2 cellular contexts compared by ENCODE assay signal in the genomic region with DNA sequence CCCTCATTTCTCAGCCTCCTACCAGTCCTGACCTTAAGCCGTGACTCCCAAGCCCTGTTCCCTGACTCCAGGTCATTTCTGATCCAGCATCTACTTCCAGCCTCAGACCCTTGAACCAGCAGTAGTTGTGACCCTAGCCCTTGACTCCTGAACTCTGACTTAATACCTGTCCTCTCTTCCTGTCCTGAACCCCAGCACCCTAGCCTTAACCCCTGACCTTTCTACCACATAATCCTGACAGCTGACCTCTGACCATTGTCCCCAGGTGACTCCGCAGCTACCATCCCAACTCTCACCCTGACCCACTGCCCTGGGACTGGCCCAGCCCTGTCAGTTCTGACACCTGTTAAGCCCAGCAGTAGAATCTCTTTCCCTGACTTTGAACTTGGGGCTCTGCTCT.
TF ChIP-seq lines count a peak whose summit lies in the region.

No MANE protein-coding gene starts in this region.

TF ChIP-seq in WTC11, 78 proteins besides CTCF, POLR2A, EP300 and RAD21:
- no peak for TF ChIP-seq CBFB (CRISPR knock-in tag; IDR thresholded peaks at IDR 0.05; ENCODE audit: low read depth)
- TF ChIP-seq, protein P1, sequence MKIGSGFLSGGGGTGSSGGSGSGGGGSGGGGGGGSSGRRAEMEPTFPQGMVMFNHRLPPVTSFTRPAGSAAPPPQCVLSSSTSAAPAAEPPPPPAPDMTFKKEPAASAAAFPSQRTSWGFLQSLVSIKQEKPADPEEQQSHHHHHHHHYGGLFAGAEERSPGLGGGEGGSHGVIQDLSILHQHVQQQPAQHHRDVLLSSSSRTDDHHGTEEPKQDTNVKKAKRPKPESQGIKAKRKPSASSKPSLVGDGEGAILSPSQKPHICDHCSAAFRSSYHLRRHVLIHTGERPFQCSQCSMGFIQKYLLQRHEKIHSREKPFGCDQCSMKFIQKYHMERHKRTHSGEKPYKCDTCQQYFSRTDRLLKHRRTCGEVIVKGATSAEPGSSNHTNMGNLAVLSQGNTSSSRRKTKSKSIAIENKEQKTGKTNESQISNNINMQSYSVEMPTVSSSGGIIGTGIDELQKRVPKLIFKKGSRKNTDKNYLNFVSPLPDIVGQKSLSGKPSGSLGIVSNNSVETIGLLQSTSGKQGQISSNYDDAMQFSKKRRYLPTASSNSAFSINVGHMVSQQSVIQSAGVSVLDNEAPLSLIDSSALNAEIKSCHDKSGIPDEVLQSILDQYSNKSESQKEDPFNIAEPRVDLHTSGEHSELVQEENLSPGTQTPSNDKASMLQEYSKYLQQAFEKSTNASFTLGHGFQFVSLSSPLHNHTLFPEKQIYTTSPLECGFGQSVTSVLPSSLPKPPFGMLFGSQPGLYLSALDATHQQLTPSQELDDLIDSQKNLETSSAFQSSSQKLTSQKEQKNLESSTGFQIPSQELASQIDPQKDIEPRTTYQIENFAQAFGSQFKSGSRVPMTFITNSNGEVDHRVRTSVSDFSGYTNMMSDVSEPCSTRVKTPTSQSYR (CRISPR knock-in tag; IDR thresholded peaks at IDR 0.05): no peak
- TF ChIP-seq MYBL2 (CRISPR knock-in tag; IDR thresholded peaks at IDR 0.05): no peak
- no peak for TF ChIP-seq SOX15 (CRISPR knock-in tag; IDR thresholded peaks at IDR 0.05)
- TF ChIP-seq GRHL2 (CRISPR knock-in tag; IDR thresholded peaks at IDR 0.05; ENCODE audit: insufficient replicate concordance, severe bottlenecking): no peak
- no peak for TF ChIP-seq ZNF138 (CRISPR knock-in tag; conservative IDR thresholded peaks at IDR 0.05)
- TF ChIP-seq JUN (CRISPR knock-in tag; IDR thresholded peaks at IDR 0.05): no peak
- no peak for TF ChIP-seq ZNF219 (CRISPR knock-in tag; IDR thresholded peaks at IDR 0.05; ENCODE audit: borderline replicate concordance)
- TF ChIP-seq, protein P2, sequence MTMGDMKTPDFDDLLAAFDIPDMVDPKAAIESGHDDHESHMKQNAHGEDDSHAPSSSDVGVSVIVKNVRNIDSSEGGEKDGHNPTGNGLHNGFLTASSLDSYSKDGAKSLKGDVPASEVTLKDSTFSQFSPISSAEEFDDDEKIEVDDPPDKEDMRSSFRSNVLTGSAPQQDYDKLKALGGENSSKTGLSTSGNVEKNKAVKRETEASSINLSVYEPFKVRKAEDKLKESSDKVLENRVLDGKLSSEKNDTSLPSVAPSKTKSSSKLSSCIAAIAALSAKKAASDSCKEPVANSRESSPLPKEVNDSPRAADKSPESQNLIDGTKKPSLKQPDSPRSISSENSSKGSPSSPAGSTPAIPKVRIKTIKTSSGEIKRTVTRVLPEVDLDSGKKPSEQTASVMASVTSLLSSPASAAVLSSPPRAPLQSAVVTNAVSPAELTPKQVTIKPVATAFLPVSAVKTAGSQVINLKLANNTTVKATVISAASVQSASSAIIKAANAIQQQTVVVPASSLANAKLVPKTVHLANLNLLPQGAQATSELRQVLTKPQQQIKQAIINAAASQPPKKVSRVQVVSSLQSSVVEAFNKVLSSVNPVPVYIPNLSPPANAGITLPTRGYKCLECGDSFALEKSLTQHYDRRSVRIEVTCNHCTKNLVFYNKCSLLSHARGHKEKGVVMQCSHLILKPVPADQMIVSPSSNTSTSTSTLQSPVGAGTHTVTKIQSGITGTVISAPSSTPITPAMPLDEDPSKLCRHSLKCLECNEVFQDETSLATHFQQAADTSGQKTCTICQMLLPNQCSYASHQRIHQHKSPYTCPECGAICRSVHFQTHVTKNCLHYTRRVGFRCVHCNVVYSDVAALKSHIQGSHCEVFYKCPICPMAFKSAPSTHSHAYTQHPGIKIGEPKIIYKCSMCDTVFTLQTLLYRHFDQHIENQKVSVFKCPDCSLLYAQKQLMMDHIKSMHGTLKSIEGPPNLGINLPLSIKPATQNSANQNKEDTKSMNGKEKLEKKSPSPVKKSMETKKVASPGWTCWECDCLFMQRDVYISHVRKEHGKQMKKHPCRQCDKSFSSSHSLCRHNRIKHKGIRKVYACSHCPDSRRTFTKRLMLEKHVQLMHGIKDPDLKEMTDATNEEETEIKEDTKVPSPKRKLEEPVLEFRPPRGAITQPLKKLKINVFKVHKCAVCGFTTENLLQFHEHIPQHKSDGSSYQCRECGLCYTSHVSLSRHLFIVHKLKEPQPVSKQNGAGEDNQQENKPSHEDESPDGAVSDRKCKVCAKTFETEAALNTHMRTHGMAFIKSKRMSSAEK (CRISPR knock-in tag; IDR thresholded peaks at IDR 0.05; ENCODE audit: borderline replicate concordance): no peak

TF ChIP-seq in H1, 55 proteins besides CTCF, POLR2A, EP300 and RAD21:
- TF ChIP-seq SIRT6 (IDR thresholded peaks at IDR 0.05; ENCODE audit: low read length) (no peak), RNF2 (IDR thresholded peaks at IDR 0.05; ENCODE audit: borderline replicate concordance, low read depth, low read length, missing control alignments, poor library complexity, severe bottlenecking) (no peak), PHF8 (conservative IDR thresholded peaks at IDR 0.05; ENCODE audit: low read depth, low read length) (no peak), CREB1 (IDR thresholded peaks at IDR 0.05) (no peak), TEAD4 (IDR thresholded peaks at IDR 0.05; ENCODE audit: low read depth, low read length) (no peak)
TF ChIP-seq in H1: peak in this region for 0.
